Comparison of ENCODE assay signal across 8 cellular contexts in genomic region chr17:17722906-17723353, GRCh38. TPM values are rescaled to one million over a fixed set of nuclear protein-coding genes. Genes with fewer than 3 reads are reported as not detected.
DNase-seq lines count a peak whose midpoint lies in the region; ATAC-seq and TF ChIP-seq lines count a peak whose summit lies in the region.

No MANE protein-coding gene starts in this region.

- 7% methylated on average over 23 of the region's 23 CpGs for WGBS in ectodermal cell, 2 experiments

- H3K27ac ChIP-seq in AG04450 (ENCODE audit: low read depth, low read length) (peak overlapping the region; percentile 75), ectodermal cell (ENCODE audit: insufficient read depth, low read depth, low read length, poor library complexity, severe bottlenecking) (no peak overlapping the region)

- H3K4me1 Mint-ChIP-seq in IgD-negative memory B cell (peaks cover 19 to 35% (median 26%) of the 10 kb centered on the region in 3 donors), neural crest cell (peaks cover 69% of the 10 kb centered on the region)

- CTCF ChIA-PET in AG04450 (lab: Charles Lee) = no interaction called here

- H3K9me3 Mint-ChIP-seq in IgD-negative memory B cell (no peaks in the 10 kb centered on the region), neural crest cell (no peaks in the 10 kb centered on the region)

- H3K36me3 ChIP-seq in ectodermal cell (ENCODE audit: control insufficient read depth, insufficient read depth, low read length) (no peaks in the 10 kb centered on the region), mucosa of descending colon (ENCODE audit: low read depth) (no peaks in the 10 kb centered on the region)

- H3K27me3 ChIP-seq in AG04450 (ENCODE audit: control insufficient read depth, insufficient read depth, low read length) (no peaks in the 10 kb centered on the region), ectodermal cell (ENCODE audit: control insufficient read depth, insufficient read depth, low read length, poor library complexity, severe bottlenecking) (peaks cover 85% of the 10 kb centered on the region)

- H3K36me3 Mint-ChIP-seq in IgD-negative memory B cell (peaks cover 7% of the 10 kb centered on the region), neural crest cell (ENCODE audit: low read depth) (no peaks in the 10 kb centered on the region)

- H3K4me1 ChIP-seq in ectodermal cell (ENCODE audit: control insufficient read depth, insufficient read depth, low read length) (peaks cover 29% of the 10 kb centered on the region), mucosa of descending colon (ENCODE audit: low read depth) (peaks cover 5% of the 10 kb centered on the region)

- DNase-seq in AG04450 (ENCODE audit: low read depth, low spot score) = no peak
- DNase-seq in neural crest cell (ENCODE audit: low read depth, low spot score) = no peak
- DNase-seq in cerebellar nuclear complex (lab: John Stamatoyannopoulos, UW) = no peak
- DNase-seq in mucosa of descending colon = no peak
- DNase-seq in SIG-M5 treated with dmso at 0.1 percent for 504 hours (lab: John Stamatoyannopoulos, UW; ENCODE audit: unreplicated experiment) = no peak

- H3K4me3 Mint-ChIP-seq in IgD-negative memory B cell (peak overlapping the region; percentile 45 to 86 (median 84)), neural crest cell (peak overlapping the region; percentile 93)

- intact Hi-C loops in mucosa of descending colon (cut with DNase I, micrococcal nuclease) = no loop called here

- no peaks in the 10 kb centered on the region for H3K9me3 ChIP-seq in AG04450 (ENCODE audit: control insufficient read depth, insufficient read depth, low read length)
- H3K9me3 ChIP-seq in ectodermal cell (ENCODE audit: control insufficient read depth, low read length) = no peaks in the 10 kb centered on the region
- no peaks in the 10 kb centered on the region for H3K9me3 ChIP-seq in mucosa of descending colon

- H3K27ac Mint-ChIP-seq in IgD-negative memory B cell = no peak overlapping the region
- H3K27ac Mint-ChIP-seq in neural crest cell (ENCODE audit: unreplicated experiment) = peak overlapping the region; percentile 55

- ATAC-seq in mucosa of descending colon (no peak), GM21423 (IDR thresholded peaks at IDR 0.05; ENCODE audit: unreplicated experiment) (no peak)

- peak overlapping the region; percentile 52 for H3K4me3 ChIP-seq in AG04450 (ENCODE audit: low read depth, low read length)
- H3K4me3 ChIP-seq in ectodermal cell (ENCODE audit: insufficient read depth, low read depth, low read length) = peak overlapping the region; percentile 45
- no peak overlapping the region for H3K4me3 ChIP-seq in mucosa of descending colon

- TF ChIP-seq CTCF in AG04450 (IDR thresholded peaks at IDR 0.05; ENCODE audit: low read depth, low read length) (no peak), neural crest cell (conservative IDR thresholded peaks at IDR 0.05) (no peak), mucosa of descending colon (IDR thresholded peaks at IDR 0.05) (no peak)

- POLR2A ChIA-PET in AG04450 (lab: Yijun Ruan, JAX) = interaction anchor here (0.6 to 1.4 kb wide), 5 partner anchors 9 to 640 kb away, joined by 4 to 7 read pairs (median 5); no protein-coding TSS in a partner anchor

- peaks cover 25% of the 10 kb centered on the region for H3K27me3 Mint-ChIP-seq in IgD-negative memory B cell
- H3K27me3 Mint-ChIP-seq in neural crest cell (ENCODE audit: low read depth) = peaks cover 3% of the 10 kb centered on the region

RNA-seq across cellular contexts. Expression of gene RAI1, which starts 41.7 kb away (rescaled TPM):
- polyA plus RNA-seq in AG04450 (2011; rRNA removed) (2.1 and 3.2 TPM in 2 replicates), IgD-negative memory B cell (3.0 TPM)
- polyA minus RNA-seq in AG04450 (2011; rRNA and poly(A)+ RNA removed) = 4.2 and 5.4 TPM in 2 replicates
- 20.2 TPM for polyA plus RNA-seq in ectodermal cell (2013, experiment 1 of 4)
- 21.0 TPM for polyA plus RNA-seq in ectodermal cell (2013, experiment 2 of 4)
- 16.0 TPM for polyA plus RNA-seq in ectodermal cell (2013, experiment 3 of 4)
- polyA plus RNA-seq in ectodermal cell (2013, experiment 4 of 4) = 17.1 TPM
- total RNA-seq in neural crest cell (53.6 and 54.0 TPM in 2 replicates), mucosa of descending colon (10 to 100 TPM; 12.9 to 29.2 (median 17.0) TPM)
